ENCODE assay signal across 2 cellular contexts in genomic region chr2:236075802-236076201, GRCh38.
TF ChIP-seq lines count a peak whose summit lies in the region.

No MANE protein-coding gene starts in this region.

TF ChIP-seq in HepG2, 621 proteins besides CTCF, POLR2A, EP300 and RAD21 (continues in another document):
- TF ChIP-seq AFF4 (CRISPR knock-in tag; IDR thresholded peaks at IDR 0.05) (no peak), ATF5 (CRISPR knock-in tag; IDR thresholded peaks at IDR 0.05; ENCODE audit: low read depth) (no peak), ZNF552 (CRISPR knock-in tag; IDR thresholded peaks at IDR 0.05; ENCODE audit: borderline replicate concordance) (no peak), TEF (CRISPR knock-in tag; IDR thresholded peaks at IDR 0.05) (no peak), ZNF260 (CRISPR knock-in tag; IDR thresholded peaks at IDR 0.05; ENCODE audit: borderline replicate concordance, low read depth) (no peak), ATF7-NPFF (CRISPR knock-in tag; IDR thresholded peaks at IDR 0.05; ENCODE audit: low read depth) (no peak), ZNF496 (CRISPR knock-in tag; IDR thresholded peaks at IDR 0.05; ENCODE audit: insufficient replicate concordance) (no peak), FOXA3 (CRISPR knock-in tag; IDR thresholded peaks at IDR 0.05) (no peak), ZKSCAN1 (IDR thresholded peaks at IDR 0.05; ENCODE audit: low read length) (no peak), HMGXB3 (CRISPR knock-in tag; IDR thresholded peaks at IDR 0.05; ENCODE audit: borderline replicate concordance) (no peak), TRIM22 (IDR thresholded peaks at IDR 0.05) (no peak), AGO1 (IDR thresholded peaks at IDR 0.05; ENCODE audit: low read depth, low read length, poor library complexity, severe bottlenecking) (no peak), NRL (CRISPR knock-in tag; IDR thresholded peaks at IDR 0.05; ENCODE audit: borderline replicate concordance) (no peak)

TF ChIP-seq in H1, 55 proteins besides CTCF, POLR2A, EP300 and RAD21:
- TF ChIP-seq TAF1 (IDR thresholded peaks at IDR 0.05; ENCODE audit: low read depth, low read length) (no peak), BRCA1 (IDR thresholded peaks at IDR 0.05; ENCODE audit: low read depth, low read length) (no peak), SP1 (IDR thresholded peaks at IDR 0.05; ENCODE audit: low read depth, low read length) (no peak)
